ENCODE assay signal across 8 cellular contexts in the genomic region with DNA sequence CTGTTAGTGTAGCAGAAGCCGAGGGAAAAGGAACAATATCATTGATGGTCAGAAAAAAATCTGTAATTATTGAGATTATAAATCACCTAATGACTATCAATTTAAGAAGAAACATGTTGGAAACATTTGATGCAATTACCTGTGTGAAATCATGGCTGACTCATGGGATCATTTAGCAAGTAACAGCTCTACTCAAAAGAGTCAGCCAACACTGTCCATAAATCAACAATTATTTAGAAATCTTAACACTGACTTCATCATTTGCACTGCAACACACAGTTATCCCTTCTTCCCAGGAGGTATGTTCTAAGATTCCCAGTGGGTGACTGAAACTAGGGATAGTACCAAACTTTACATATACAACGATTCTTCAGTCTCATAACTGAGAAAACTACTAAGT.
"Had no signal": no experiment of that assay in that cellular context is flagged by ENCODE, and none has a peak within 500 bp of the region (broad histone marks: within the 10 kb centered on the region; RNA-seq: fewer than 3 reads in every experiment).

No MANE protein-coding gene starts in this region.

- FAIRE-seq: HepG2 had no signal

- H3K4me1 ChIP-seq: HAP-1 had no signal

- H3K4me3 Mint-ChIP-seq: HFFc6 had no signal

- H3K9me3 ChIP-seq: HAP-1 had no signal

- H3K27ac ChIP-seq: GM23248, HL-60 had no signal

- H3K9me3 Mint-ChIP-seq: HFFc6 had no signal

- H3K27ac Mint-ChIP-seq: HFFc6 had no signal

- DNase-seq: GM23248, GOT3, H7, HFFc6 had no signal

- ATAC-seq: HCT116, HepG2 had no signal

- H3K4me3 ChIP-seq: GM23248, HAP-1 had no signal

- H3K36me3 ChIP-seq: HAP-1 had no signal
